Comparison of ENCODE assay signal across 38 cellular contexts in the genomic region with DNA sequence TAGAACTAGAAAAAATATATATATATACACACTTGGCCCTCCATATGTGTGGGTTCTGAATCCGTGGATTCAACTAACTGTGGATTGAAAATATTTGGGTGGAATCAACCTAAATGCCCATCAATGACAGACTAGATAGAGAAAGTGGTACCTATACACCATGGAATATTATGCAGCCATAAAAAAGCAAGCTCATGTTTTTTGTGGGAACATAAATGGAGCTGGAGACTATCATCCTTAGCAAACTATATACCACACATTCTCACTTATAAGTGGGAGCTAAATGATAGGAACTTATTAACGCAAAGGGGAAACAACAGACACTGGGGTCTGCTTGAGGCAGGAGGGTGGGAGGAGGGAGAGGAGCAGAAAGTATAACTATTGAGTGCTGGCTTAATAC. TPM values are rescaled to one million over a fixed set of nuclear protein-coding genes. Genes with fewer than 3 reads are reported as not detected.
"Had no signal": no experiment of that assay in that cellular context is flagged by ENCODE, and none has a peak within 500 bp of the region (broad histone marks: within the 10 kb centered on the region; RNA-seq: fewer than 3 reads in every experiment).

No MANE protein-coding gene starts in this region.

- H3K36me3 ChIP-seq: MG63 had no signal

- DNase-seq: Karpas-422, Kasumi-1, MG63, MM.1S, MV-4-11, NCI-H1048, NCI-H1092, NCI-H1092 treated with DMSO at 0.1 percent for 48 hours, NCI-H1105, NCI-H1105 treated with DMSO at 0.1 percent for 48 hours, NCI-H1417, NCI-H1417 treated with DMSO at 0.1 percent for 48 hours, NCI-H1436, NCI-H1436 treated with DMSO at 0.1 percent for 48 hours, NCI-H146, NCI-H1694, NCI-H1694 treated with DMSO at 0.1 percent for 48 hours, NCI-H187, NCI-H187 treated with DMSO at 0.1 percent for 48 hours, NCI-H1930, NCI-H2029, NCI-H2029 treated with DMSO at 0.1 percent for 48 hours, NCI-H2081, NCI-H2081 treated with DMSO at 0.1 percent for 48 hours, NCI-H2107, NCI-H2171, NCI-H2171 treated with DMSO at 0.1 percent for 48 hours, NCI-H2227 treated with DMSO at 0.1 percent for 48 hours, NCI-H226, NCI-H345, NCI-H446, NCI-H446 treated with DMSO at 0.1 percent for 48 hours, NCI-H510A, NCI-H510A treated with DMSO at 0.1 percent for 48 hours had no signal

- H3K27me3 ChIP-seq: MG63 had no signal

- H3K4me3 ChIP-seq: MG63 had no signal

- H3K9me3 ChIP-seq: MG63 had no signal

RNA-seq across cellular contexts. Expression of a gene that starts 28.0 kb away (rescaled TPM):
- total RNA-seq: MCF 10A had no signal

RNA-seq across cellular contexts. Expression of a gene that starts 36.1 kb away (rescaled TPM):
- total RNA-seq: LHCN-M2, MCF 10A had no signal

RNA-seq across cellular contexts. Expression of a gene that starts 37.6 kb away (rescaled TPM):
- total RNA-seq: LHCN-M2, M059J, MCF 10A, NCI-H460 had no signal
